24 cellular contexts compared by ENCODE assay signal in the genomic region with DNA sequence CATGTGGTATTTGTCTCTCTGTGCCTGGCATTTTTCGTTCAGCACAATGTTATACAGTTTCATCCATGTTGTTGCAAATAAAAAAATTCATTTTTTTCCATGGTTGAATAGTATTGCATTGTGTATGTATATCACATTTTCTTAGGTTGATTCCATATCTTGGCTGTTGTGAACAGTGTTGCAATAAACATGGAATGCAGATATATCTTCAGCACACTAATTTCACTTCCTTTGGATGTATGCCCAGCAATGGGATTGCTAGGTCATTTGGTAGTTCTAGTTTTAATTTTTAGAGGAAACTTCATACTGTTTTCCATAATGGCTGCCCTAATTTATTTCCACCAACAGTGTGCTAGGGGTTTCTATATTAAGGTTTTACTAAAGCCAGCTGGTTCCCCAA.
DNase-seq lines count a peak whose midpoint lies in the region; ATAC-seq and TF ChIP-seq lines count a peak whose summit lies in the region.
"Had no signal": no experiment of that assay in that cellular context is flagged by ENCODE, and none has a peak within 500 bp of the region (broad histone marks: within the 10 kb centered on the region; RNA-seq: fewer than 3 reads in every experiment).

No MANE protein-coding gene starts in this region.

- peaks cover 3 to 4% of the 10 kb centered on the region in 2 donors for H3K9me3 Mint-ChIP-seq in stimulated activated naive B cell treated with anti-CD40 and anti-IgM and Interleukin-4, amounts not matched to agents 10 μg/mL and 1 μg/mL and 100 μg/mL, for 72 hours
- H3K9me3 Mint-ChIP-seq: GM23338, H9 had no signal

- TF ChIP-seq CTCF in fibroblast of mammary gland (conservative IDR thresholded peaks at IDR 0.05; ENCODE audit: control insufficient read depth, insufficient read depth, low read depth, low read length) (no peak), retinal pigment epithelial cell (conservative IDR thresholded peaks at IDR 0.05; ENCODE audit: low read depth, low read length) (no peak)

- no peak overlapping the region for H3K27ac Mint-ChIP-seq in stimulated activated naive B cell treated with anti-CD40 and anti-IgM and Interleukin-4, amounts not matched to agents 10 μg/mL and 1 μg/mL and 100 μg/mL, for 72 hours
- H3K27ac Mint-ChIP-seq: GM23338, H9 had no signal

- no peaks in the 10 kb centered on the region for H3K36me3 Mint-ChIP-seq in stimulated activated naive B cell treated with anti-CD40 and anti-IgM and Interleukin-4, amounts not matched to agents 10 μg/mL and 1 μg/mL and 100 μg/mL, for 72 hours
- H3K36me3 Mint-ChIP-seq: CD4-positive, CD25-positive, alpha-beta regulatory T cell had no signal

- no peaks in the 10 kb centered on the region for H3K27me3 Mint-ChIP-seq in stimulated activated naive B cell treated with anti-CD40 and anti-IgM and Interleukin-4, amounts not matched to agents 10 μg/mL and 1 μg/mL and 100 μg/mL, for 72 hours
- H3K27me3 Mint-ChIP-seq: CD4-positive, CD25-positive, alpha-beta regulatory T cell had no signal

- DNase-seq in ELR (ENCODE audit: low read depth) (peak; percentile 5), NCI-H226 (peak; percentile 66), fibroblast of mammary gland (ENCODE audit: low read depth) (peak; percentile 4), retinal pigment epithelial cell (ENCODE audit: low read depth) (peak; percentile 35), islet precursor cell (no peak)
- no peak for DNase-seq in stimulated activated naive B cell treated with anti-CD40 and anti-IgM and Interleukin-4, amounts not matched to agents 10 μg/mL and 1 μg/mL and 100 μg/mL, for 72 hours
- DNase-seq: CD4-positive, CD25-positive, alpha-beta regulatory T cell; H9; Kasumi-1; MV-4-11; NCI-H1105 treated with DMSO at 0.1 percent for 48 hours; NCI-H146; NCI-H1930; NCI-H446 treated with DMSO at 0.1 percent for 48 hours; NCI-H526; NCI-H82; NK-92 treated with Interleukin-12 subunit alpha and Interleukin-12 subunit beta, amount 100 ng/mL, for 24 hours; Right ventricle myocardium superior; RPMI8226 had no signal

- ATAC-seq in stimulated activated naive B cell treated with anti-CD40 and anti-IgM and Interleukin-4, amounts not matched to agents 10 μg/mL and 1 μg/mL and 100 μg/mL, for 72 hours (replicated peaks): no peak
- no peak for ATAC-seq in GM18505 (IDR thresholded peaks at IDR 0.05; ENCODE audit: unreplicated experiment)
- ATAC-seq: GM23338, K562 had no signal

- H3K4me3 ChIP-seq in fibroblast of mammary gland (ENCODE audit: control insufficient read depth, low read depth, low read length) (no peak overlapping the region), retinal pigment epithelial cell (ENCODE audit: low read length) (no peak overlapping the region)
- H3K4me3 ChIP-seq: BLaER1, GM23338, K562, SJSA1 had no signal

- no peak overlapping the region for H3K4me3 Mint-ChIP-seq in stimulated activated naive B cell treated with anti-CD40 and anti-IgM and Interleukin-4, amounts not matched to agents 10 μg/mL and 1 μg/mL and 100 μg/mL, for 72 hours
- H3K4me3 Mint-ChIP-seq: CD4-positive, CD25-positive, alpha-beta regulatory T cell; GM23338; H9 had no signal

- H3K4me1 Mint-ChIP-seq in stimulated activated naive B cell treated with anti-CD40 and anti-IgM and Interleukin-4, amounts not matched to agents 10 μg/mL and 1 μg/mL and 100 μg/mL, for 72 hours: no peaks in the 10 kb centered on the region
- H3K4me1 Mint-ChIP-seq: CD4-positive, CD25-positive, alpha-beta regulatory T cell; GM23338; H9 had no signal

- no peak for TF ChIP-seq POLR2A in GM18505 (IDR thresholded peaks at IDR 0.05; ENCODE audit: borderline replicate concordance, extremely low read depth, insufficient read depth, insufficient read length)

Comparison
In these comparisons a context has a peak if more than half of its experiments do, and no peak if none do; other contexts are left out.
1. DNase-seq: peak in ELR (single experiment), NCI-H226 (single experiment), fibroblast of mammary gland (single experiment) and retinal pigment epithelial cell (single experiment); none in stimulated activated naive B cell treated with anti-CD40 and anti-IgM and Interleukin-4, amounts not matched to agents 10 μg/mL and 1 μg/mL and 100 μg/mL, for 72 hours (single experiment) and islet precursor cell (single experiment).